In genomic region chr18:78621141-78621540, GRCh38 we compare ENCODE assay signal across 22 cellular contexts.
"Had no signal": no experiment of that assay in that cellular context is flagged by ENCODE, and none has a peak within 500 bp of the region (broad histone marks: within the 10 kb centered on the region; RNA-seq: fewer than 3 reads in every experiment).

No MANE protein-coding gene starts in this region.

- H3K9me3 ChIP-seq: colonic mucosa had no signal

- H3K36me3 Mint-ChIP-seq: natural killer cell had no signal

- H3K4me3 Mint-ChIP-seq: dendritic cell treated with granulocyte-macrophage colony-stimulating factor and Interleukin-4, amounts not matched to agents 40 ng/mL and 50 ng/mL, for 4 days; effector memory CD8-positive, alpha-beta T cell; endodermal cell; immature natural killer cell; naive thymus-derived CD4-positive, alpha-beta T cell; natural killer cell had no signal

- ATAC-seq: effector memory CD8-positive, alpha-beta T cell; foreskin keratinocyte; gastroesophageal sphincter; heart left ventricle; lower lobe of right lung; naive thymus-derived CD4-positive, alpha-beta T cell; natural killer cell had no signal

- H3K27me3 ChIP-seq: colonic mucosa, foreskin keratinocyte, hepatocyte had no signal

- DNase-seq: colonic mucosa; cortex of kidney; effector CD8-positive, alpha-beta T cell; effector memory CD8-positive, alpha-beta T cell; endodermal cell; foreskin keratinocyte; heart left ventricle; hypothalamus; immature natural killer cell; islet precursor cell; kidney; kidney glomerular epithelial cell; left ventricle myocardium inferior; lower lobe of right lung; mesenchymal stem cell; midbrain; naive thymus-derived CD4-positive, alpha-beta T cell; natural killer cell had no signal

- H3K4me3 ChIP-seq: colonic mucosa, esophagus muscularis mucosa, gastroesophageal sphincter, heart left ventricle, hepatocyte, left ventricle myocardium inferior, lower lobe of right lung had no signal

- H3K36me3 ChIP-seq: colonic mucosa, esophagus muscularis mucosa, gastroesophageal sphincter, heart left ventricle, left ventricle myocardium inferior, lower lobe of right lung had no signal

- H3K27ac Mint-ChIP-seq: dendritic cell treated with granulocyte-macrophage colony-stimulating factor and Interleukin-4, amounts not matched to agents 40 ng/mL and 50 ng/mL, for 4 days; effector memory CD8-positive, alpha-beta T cell; endodermal cell; immature natural killer cell; natural killer cell had no signal

- H3K27ac ChIP-seq: colonic mucosa, esophagus muscularis mucosa, foreskin keratinocyte, gastroesophageal sphincter, heart left ventricle, hepatocyte, left ventricle myocardium inferior, lower lobe of right lung had no signal
